In the genomic region with DNA sequence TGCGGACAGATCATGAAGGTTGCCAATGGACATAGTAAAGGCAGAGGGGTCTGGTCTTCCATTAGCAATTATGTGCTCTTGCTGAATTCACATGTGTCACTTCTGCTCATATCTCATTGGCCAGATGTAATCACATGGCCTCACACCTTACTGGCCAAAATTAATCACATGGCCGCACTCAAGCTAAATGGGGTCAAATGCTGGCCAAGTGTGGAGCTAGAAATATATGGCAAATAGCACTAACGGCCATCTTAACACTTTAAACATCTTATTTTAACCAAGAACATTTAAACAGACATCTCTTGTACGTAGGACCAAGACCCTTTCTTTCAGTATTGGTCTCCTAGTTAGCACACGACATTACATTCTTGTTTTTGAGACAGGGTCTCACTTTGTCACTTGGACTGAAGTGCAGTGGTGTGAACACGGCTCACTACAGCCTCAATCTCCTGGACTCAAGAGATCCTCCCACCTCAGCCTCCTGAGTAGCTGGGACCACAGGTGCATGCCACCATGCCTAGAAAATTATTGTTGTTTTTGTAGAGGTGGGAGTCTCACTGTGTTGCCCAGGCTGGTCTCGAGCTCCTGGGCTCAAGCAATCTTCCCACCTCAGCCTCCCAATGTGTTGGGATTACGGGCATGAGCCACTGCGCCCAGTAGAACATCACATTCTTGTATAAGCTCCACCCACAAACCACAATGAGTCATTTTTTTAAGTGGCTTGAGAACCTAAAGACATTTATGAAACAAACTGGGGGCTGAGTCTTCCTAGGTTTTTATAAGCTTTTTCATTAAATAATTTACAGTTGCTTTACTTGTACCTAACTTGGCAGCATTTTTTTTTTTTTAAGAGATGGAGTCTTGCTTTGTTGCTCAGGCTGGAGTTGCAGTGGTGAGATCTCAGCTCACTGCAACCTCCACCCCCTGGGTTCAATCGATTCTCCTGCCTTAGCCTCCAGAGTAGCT, we compare ENCODE assay signal across 2 cellular contexts.
TF ChIP-seq lines count a peak whose summit lies in the region.

No MANE protein-coding gene starts in this region.

TF ChIP-seq in HEK293, 187 proteins besides CTCF, POLR2A, EP300 and RAD21 (continued from another document and continues in another):
- TF ChIP-seq HIC1 (tag by site-specific recombination; IDR thresholded peaks at IDR 0.05) = peak; percentile 33; the same call in 1 of the 2 replicates
- TF ChIP-seq, protein P1, sequence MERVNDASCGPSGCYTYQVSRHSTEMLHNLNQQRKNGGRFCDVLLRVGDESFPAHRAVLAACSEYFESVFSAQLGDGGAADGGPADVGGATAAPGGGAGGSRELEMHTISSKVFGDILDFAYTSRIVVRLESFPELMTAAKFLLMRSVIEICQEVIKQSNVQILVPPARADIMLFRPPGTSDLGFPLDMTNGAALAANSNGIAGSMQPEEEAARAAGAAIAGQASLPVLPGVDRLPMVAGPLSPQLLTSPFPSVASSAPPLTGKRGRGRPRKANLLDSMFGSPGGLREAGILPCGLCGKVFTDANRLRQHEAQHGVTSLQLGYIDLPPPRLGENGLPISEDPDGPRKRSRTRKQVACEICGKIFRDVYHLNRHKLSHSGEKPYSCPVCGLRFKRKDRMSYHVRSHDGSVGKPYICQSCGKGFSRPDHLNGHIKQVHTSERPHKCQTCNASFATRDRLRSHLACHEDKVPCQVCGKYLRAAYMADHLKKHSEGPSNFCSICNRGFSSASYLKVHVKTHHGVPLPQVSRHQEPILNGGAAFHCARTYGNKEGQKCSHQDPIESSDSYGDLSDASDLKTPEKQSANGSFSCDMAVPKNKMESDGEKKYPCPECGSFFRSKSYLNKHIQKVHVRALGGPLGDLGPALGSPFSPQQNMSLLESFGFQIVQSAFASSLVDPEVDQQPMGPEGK (tag by site-specific recombination; IDR thresholded peaks at IDR 0.05) = peak; percentile 43; the same call in 1 of the 2 replicates
- peak; percentile 10 for TF ChIP-seq ZBTB26 (tag by site-specific recombination; optimal IDR thresholded peaks at IDR 0.05)
- no peak for TF ChIP-seq ZSCAN4 (tag by site-specific recombination; IDR thresholded peaks at IDR 0.05)
- TF ChIP-seq, protein P2, sequence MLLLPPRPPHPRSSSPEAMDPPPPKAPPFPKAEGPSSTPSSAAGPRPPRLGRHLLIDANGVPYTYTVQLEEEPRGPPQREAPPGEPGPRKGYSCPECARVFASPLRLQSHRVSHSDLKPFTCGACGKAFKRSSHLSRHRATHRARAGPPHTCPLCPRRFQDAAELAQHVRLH (tag by site-specific recombination; IDR thresholded peaks at IDR 0.05) = 0 out of 2 replicates have a peak, but pooled peaks have one; percentile 14
- no peak for TF ChIP-seq ZNF223 (tag by site-specific recombination; IDR thresholded peaks at IDR 0.05)
- TF ChIP-seq ZNF121 (tag by site-specific recombination; IDR thresholded peaks at IDR 0.05) = peak; percentile 73; the same call in 1 of the 2 replicates
- peak; percentile 12; the same call in 1 of the 2 replicates for TF ChIP-seq REPIN1 (tag by site-specific recombination; IDR thresholded peaks at IDR 0.05; ENCODE audit: low read depth)
- TF ChIP-seq OSR2 (tag by site-specific recombination; IDR thresholded peaks at IDR 0.05) = peak; percentile 44; the same call in 1 of the 2 replicates
- peak; percentile 23; the same call in 1 of the 2 replicates for TF ChIP-seq ZNF335 (tag by site-specific recombination; conservative IDR thresholded peaks at IDR 0.05)
- 0 out of 2 replicates have a peak, but pooled peaks have one; percentile 29 for TF ChIP-seq ZNF366 (tag by site-specific recombination; conservative IDR thresholded peaks at IDR 0.05)
- no peak for TF ChIP-seq ZEB2 (tag by site-specific recombination; IDR thresholded peaks at IDR 0.05)
- no peak for TF ChIP-seq BCL11B (tag by site-specific recombination; IDR thresholded peaks at IDR 0.05; ENCODE audit: low read depth)
- TF ChIP-seq ZNF558 (tag by site-specific recombination; IDR thresholded peaks at IDR 0.05) = peak; percentile 47; the same call in 1 of the 2 replicates

TF ChIP-seq in SK-N-SH, 30 proteins besides CTCF, POLR2A, EP300 and RAD21 (continued from another document):
- TF ChIP-seq REST (IDR thresholded peaks at IDR 0.05; ENCODE audit: low read depth, low read length) = no peak
- TF ChIP-seq FOSL2 (IDR thresholded peaks at IDR 0.05; ENCODE audit: borderline replicate concordance, low read depth) = peak; percentile 65
- no peak for TF ChIP-seq SMC3 (IDR thresholded peaks at IDR 0.05; ENCODE audit: low read depth, low read length)
- no peak for TF ChIP-seq ELF1 (IDR thresholded peaks at IDR 0.05)
- no peak for TF ChIP-seq RXRA (IDR thresholded peaks at IDR 0.05; ENCODE audit: borderline replicate concordance, low read depth)
- TF ChIP-seq MXI1 (IDR thresholded peaks at IDR 0.05; ENCODE audit: low read depth, low read length) = no peak
- TF ChIP-seq, protein P3, sequence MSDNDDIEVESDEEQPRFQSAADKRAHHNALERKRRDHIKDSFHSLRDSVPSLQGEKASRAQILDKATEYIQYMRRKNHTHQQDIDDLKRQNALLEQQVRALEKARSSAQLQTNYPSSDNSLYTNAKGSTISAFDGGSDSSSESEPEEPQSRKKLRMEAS (IDR thresholded peaks at IDR 0.05; ENCODE audit: low read depth) = peak; percentile 59
- TF ChIP-seq, protein P4, sequence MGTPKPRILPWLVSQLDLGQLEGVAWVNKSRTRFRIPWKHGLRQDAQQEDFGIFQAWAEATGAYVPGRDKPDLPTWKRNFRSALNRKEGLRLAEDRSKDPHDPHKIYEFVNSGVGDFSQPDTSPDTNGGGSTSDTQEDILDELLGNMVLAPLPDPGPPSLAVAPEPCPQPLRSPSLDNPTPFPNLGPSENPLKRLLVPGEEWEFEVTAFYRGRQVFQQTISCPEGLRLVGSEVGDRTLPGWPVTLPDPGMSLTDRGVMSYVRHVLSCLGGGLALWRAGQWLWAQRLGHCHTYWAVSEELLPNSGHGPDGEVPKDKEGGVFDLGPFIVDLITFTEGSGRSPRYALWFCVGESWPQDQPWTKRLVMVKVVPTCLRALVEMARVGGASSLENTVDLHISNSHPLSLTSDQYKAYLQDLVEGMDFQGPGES (IDR thresholded peaks at IDR 0.05; ENCODE audit: low read depth, low read length) = no peak
- peak; percentile 34; the same call in 1 of the 2 replicates for TF ChIP-seq JUND (IDR thresholded peaks at IDR 0.05)
- TF ChIP-seq TAF1 (IDR thresholded peaks at IDR 0.05; ENCODE audit: borderline replicate concordance, low read depth, low read length) = no peak
- TF ChIP-seq TEAD4 (IDR thresholded peaks at IDR 0.05; ENCODE audit: borderline replicate concordance, insufficient read depth) = no peak
- no peak for TF ChIP-seq FOXJ3 (CRISPR knock-in tag; IDR thresholded peaks at IDR 0.05)
- no peak for TF ChIP-seq GATA2 (CRISPR knock-in tag; IDR thresholded peaks at IDR 0.05)
